Comparison of ENCODE assay signal across 8 cellular contexts in genomic region chr19:1241417-1242095, GRCh38.
DNase-seq lines count a peak whose midpoint lies in the region; ATAC-seq and TF ChIP-seq lines count a peak whose summit lies in the region.

ATP5F1D (plus strand) TSS chr19:1241751; CDS start chr19:1241851, 100 bp downstream.

- H3K27me3 ChIP-seq in ACC112 (ENCODE audit: insufficient read depth, low read length): no peaks in the 10 kb centered on the region

- peaks cover 16% of the 10 kb centered on the region for H3K79me2 ChIP-seq in ACC112 (ENCODE audit: control insufficient read depth, insufficient read depth, low read length, unreplicated experiment)

- in situ Hi-C loops in GM18951 (cut with MboI; ENCODE audit: low sequenced_read_pairs, unreplicated experiment): no loop called here

- TF ChIP-seq CTCF in choroid plexus epithelial cell (conservative IDR thresholded peaks at IDR 0.05; ENCODE audit: low read depth, low read length): no peak

- H3K4me3 ChIP-seq in ACC112 (ENCODE audit: low read depth, low read length) (peak within 1 kb of the TSS; percentile 96), choroid plexus epithelial cell (ENCODE audit: low read depth, low read length) (peak within 1 kb of the TSS; percentile 72)

- ATAC-seq in HG03457 (IDR thresholded peaks at IDR 0.05; ENCODE audit: unreplicated experiment): peak; percentile 37

- H3K36me3 ChIP-seq in ACC112 (ENCODE audit: insufficient read depth, low read length): no peaks in the 10 kb centered on the region

- DNase-seq in NCI-H524 treated with DMSO at 0.1 percent for 48 hours (lab: John Stamatoyannopoulos, UW) (peak; percentile 66), choroid plexus epithelial cell (ENCODE audit: low read depth) (peak; percentile 98), kidney glomerular epithelial cell (lab: John Stamatoyannopoulos, UW) (peak; percentile 89)
- peak; percentile 90 to 94 for DNase-seq in activated CD4-positive, alpha-beta T cell treated with anti-CD3 and anti-CD28 coated beads for 4 hours
- DNase-seq in stimulated activated CD4-positive, alpha-beta T cell treated with anti-CD3 and anti-CD28 coated beads, Interleukin-15, amount 100 ng/mL, for 48 hours (ENCODE audit: low read depth in 2 of 2): peak; percentile 86 to 96

- no peak within 1 kb of the TSS; the same call in 1 of the 2 replicates for H3K27ac ChIP-seq in ACC112 (ENCODE audit: low read depth, low read length)

- H2AFZ ChIP-seq in ACC112 (ENCODE audit: low read length, unreplicated experiment): no peak within 1 kb of the TSS

- peaks cover 26% of the 10 kb centered on the region for H3K4me1 ChIP-seq in ACC112 (ENCODE audit: control insufficient read depth, insufficient read depth, low read length, unreplicated experiment)

- peak; percentile 83 for TF ChIP-seq POLR2A in GM18951 (IDR thresholded peaks at IDR 0.05; ENCODE audit: extremely low read depth, insufficient read depth, insufficient read length)
